Comparison of ENCODE assay signal across 18 cellular contexts in genomic region chr1:30034105-30034626, GRCh38.
DNase-seq lines count a peak whose midpoint lies in the region; ATAC-seq, FAIRE-seq and TF ChIP-seq lines count a peak whose summit lies in the region.
"Had no signal": no experiment of that assay in that cellular context is flagged by ENCODE, and none has a peak within 500 bp of the region (broad histone marks: within the 10 kb centered on the region; RNA-seq: fewer than 3 reads in every experiment).

No MANE protein-coding gene starts in this region.

- no peak for TF ChIP-seq RAD21 in K562 (CRISPR knock-in tag; conservative IDR thresholded peaks at IDR 0.05 in 1 of 2, IDR thresholded peaks at IDR 0.05 in 1 of 2)

- no peak overlapping the region for H3K4me2 ChIP-seq in K562 (ENCODE audit: insufficient read depth, low read length)
- H3K4me2 ChIP-seq: A549 had no signal

- no peak for ATAC-seq in activated CD8-positive, alpha-beta memory T cell treated with anti-CD3 and anti-CD28 coated beads, Interleukin-2, amount 10 ng/mL, durations not matched to agents 7 days and 5 days
- ATAC-seq in K562 (no peak; the same call in 2 of the 3 replicates), HG02840 (IDR thresholded peaks at IDR 0.05; ENCODE audit: low FRiP score, unreplicated experiment) (no peak)
- ATAC-seq: A549 had no signal

- H4K20me1 ChIP-seq in K562 (replicated peaks; ENCODE audit: control insufficient read depth, insufficient read depth, low read length): no peaks in the 10 kb centered on the region

- TF ChIP-seq EP300 in K562 (IDR thresholded peaks at IDR 0.05; ENCODE audit: low read length): no peak

- H3K4me3 Mint-ChIP-seq in activated CD8-positive, alpha-beta memory T cell treated with anti-CD3 and anti-CD28 coated beads, Interleukin-2, amount 10 ng/mL, durations not matched to agents 7 days and 5 days: no peak overlapping the region
- H3K4me3 Mint-ChIP-seq in activated CD4-positive, alpha-beta T cell treated with anti-CD3 and anti-CD28 coated beads, Interleukin-2, amount 10 ng/mL, durations not matched to agents 7 days and 5 days: no peak overlapping the region
- H3K4me3 Mint-ChIP-seq: CD4-positive, alpha-beta T cell; H9 had no signal

- no peak overlapping the region for H3K27ac ChIP-seq in K562 (ENCODE audit: extremely low read depth, low read depth, low read length)
- H3K27ac ChIP-seq: 22Rv1, A549, C4-2B, HL-60 had no signal

- no TSS peak for BruUV-seq in K562 (replicated peaks; lab: Mats Ljungman, UMichigan)

- in situ Hi-C loops in K562 (cut with MboI): no loop called here

- WGBS in K562 (ENCODE audit: insufficient coverage, low coverage, missing lambda C conversion rate): 0% methylated on average over 11 of the region's 11 CpGs

- no peaks in the 10 kb centered on the region for H3K79me2 ChIP-seq in K562 (ENCODE audit: control insufficient read depth, insufficient read depth, low read length)

- intact Hi-C loops in K562 (cut with micrococcal nuclease): no loop called here

- H3K36me3 Mint-ChIP-seq in activated CD8-positive, alpha-beta memory T cell treated with anti-CD3 and anti-CD28 coated beads, Interleukin-2, amount 10 ng/mL, durations not matched to agents 7 days and 5 days: peaks cover 1% of the 10 kb centered on the region
- H3K36me3 Mint-ChIP-seq in activated CD4-positive, alpha-beta T cell treated with anti-CD3 and anti-CD28 coated beads, Interleukin-2, amount 10 ng/mL, durations not matched to agents 7 days and 5 days (ENCODE audit: low read depth): no peaks in the 10 kb centered on the region

- H3K27me3 Mint-ChIP-seq in activated CD8-positive, alpha-beta memory T cell treated with anti-CD3 and anti-CD28 coated beads, Interleukin-2, amount 10 ng/mL, durations not matched to agents 7 days and 5 days: peaks cover 3% of the 10 kb centered on the region
- peaks cover 7% of the 10 kb centered on the region for H3K27me3 Mint-ChIP-seq in activated CD4-positive, alpha-beta T cell treated with anti-CD3 and anti-CD28 coated beads, Interleukin-2, amount 10 ng/mL, durations not matched to agents 7 days and 5 days

- H3K9ac ChIP-seq in K562 (ENCODE audit: insufficient read depth in 1 of 2, low read depth in 2 of 2, low read length in 2 of 2): no peak overlapping the region

- H3K4me1 Mint-ChIP-seq in activated CD8-positive, alpha-beta memory T cell treated with anti-CD3 and anti-CD28 coated beads, Interleukin-2, amount 10 ng/mL, durations not matched to agents 7 days and 5 days: no peaks in the 10 kb centered on the region
- H3K4me1 Mint-ChIP-seq in activated CD4-positive, alpha-beta T cell treated with anti-CD3 and anti-CD28 coated beads, Interleukin-2, amount 10 ng/mL, durations not matched to agents 7 days and 5 days: no peaks in the 10 kb centered on the region

- H2AFZ ChIP-seq in K562 (ENCODE audit: low read depth, low read length): no peak overlapping the region

- no peak for TF ChIP-seq POLR2A in K562 (conservative IDR thresholded peaks at IDR 0.05)

- no peaks in the 10 kb centered on the region for H3K36me3 ChIP-seq in K562 (ENCODE audit: control insufficient read depth, insufficient read depth, low read length)

- peaks cover 0 to 8% of the 10 kb centered on the region in 2 experiments; a peak in 1 of 5 replicates for H3K4me1 ChIP-seq in K562 (replicated peaks in 1 of 2; ENCODE audit: control insufficient read depth in 2 of 2, insufficient read depth in 2 of 2, low read length in 2 of 2)
- H3K4me1 ChIP-seq: A549, Caco-2 had no signal

- no peak overlapping the region for H3K27ac Mint-ChIP-seq in activated CD8-positive, alpha-beta memory T cell treated with anti-CD3 and anti-CD28 coated beads, Interleukin-2, amount 10 ng/mL, durations not matched to agents 7 days and 5 days
- H3K27ac Mint-ChIP-seq in activated CD4-positive, alpha-beta T cell treated with anti-CD3 and anti-CD28 coated beads, Interleukin-2, amount 10 ng/mL, durations not matched to agents 7 days and 5 days: no peak overlapping the region
- H3K27ac Mint-ChIP-seq: CD4-positive, alpha-beta T cell had no signal

- FAIRE-seq in K562 (lab: Jason Lieb, UNC): no peak
- FAIRE-seq: A549 had no signal

- H3K9me1 ChIP-seq in K562 (ENCODE audit: control insufficient read depth, insufficient read depth, low read length): no peaks in the 10 kb centered on the region

- CTCF ChIA-PET in activated CD8-positive, alpha-beta memory T cell treated with anti-CD3 and anti-CD28 coated beads, Interleukin-2, amount 10 ng/mL, durations not matched to agents 7 days and 5 days (lab: Charles Lee): no interaction called here
- CTCF ChIA-PET in K562 (lab: Yijun Ruan, JAX; ENCODE audit: low intra/inter-chr PET ratio): no interaction called here
- CTCF ChIA-PET in activated CD4-positive, alpha-beta T cell treated with anti-CD3 and anti-CD28 coated beads, Interleukin-2, amount 10 ng/mL, durations not matched to agents 7 days and 5 days (lab: Charles Lee): no interaction called here

- no peaks in the 10 kb centered on the region for H3K9me3 ChIP-seq in K562 (replicated peaks; ENCODE audit: control insufficient read depth, insufficient read depth, low read depth, low read length)
- H3K9me3 ChIP-seq: A549, Caco-2 had no signal

- peaks cover 4% of the 10 kb centered on the region for H3K9me3 Mint-ChIP-seq in activated CD8-positive, alpha-beta memory T cell treated with anti-CD3 and anti-CD28 coated beads, Interleukin-2, amount 10 ng/mL, durations not matched to agents 7 days and 5 days (ENCODE audit: low read depth)
- peaks cover 4% of the 10 kb centered on the region for H3K9me3 Mint-ChIP-seq in activated CD4-positive, alpha-beta T cell treated with anti-CD3 and anti-CD28 coated beads, Interleukin-2, amount 10 ng/mL, durations not matched to agents 7 days and 5 days

- POLR2A ChIA-PET in K562 (lab: Yijun Ruan, JAX): interaction anchor here (1.1 kb wide), 1 partner anchor 12 kb away, joined by 3 read pairs; no protein-coding TSS in a partner anchor
- POLR2A ChIA-PET in activated CD4-positive, alpha-beta T cell treated with anti-CD3 and anti-CD28 coated beads, Interleukin-2, amount 10 ng/mL, durations not matched to agents 7 days and 5 days (lab: Charles Lee): no interaction called here

- H3K27me3 ChIP-seq in K562 (ENCODE audit: control insufficient read depth in 2 of 2, insufficient read depth in 2 of 2, low read length in 2 of 2): peaks cover 0 to 4% of the 10 kb centered on the region in 2 experiments; a peak in 1 of 5 replicates

- H3K4me3 ChIP-seq in K562: no peak overlapping the region
- H3K4me3 ChIP-seq: A549 had no signal

- no peak for TF ChIP-seq CTCF in K562 (IDR thresholded peaks at IDR 0.05 in 2 of 3, conservative IDR thresholded peaks at IDR 0.05 in 1 of 3; ENCODE audit: insufficient read depth in 2 of 3, low read depth in 1 of 3, low read length in 3 of 3)

- peak; percentile 4 for DNase-seq in activated CD8-positive, alpha-beta memory T cell treated with anti-CD3 and anti-CD28 coated beads, Interleukin-2, amount 50 U/mL, for 4 hours
- DNase-seq in activated CD8-positive, alpha-beta memory T cell treated with anti-CD3 and anti-CD28 coated beads, Interleukin-2, amount 10 ng/mL, durations not matched to agents 7 days and 5 days: no peak
- DNase-seq in K562 (ENCODE audit: extremely low read depth in 1 of 4, low spot score in 3 of 4) (no peak), iris pigment epithelial cell (ENCODE audit: low read depth) (peak; percentile 1)
- DNase-seq in activated CD4-positive, alpha-beta T cell treated with anti-CD3 and anti-CD28 coated beads, Interleukin-2, amount 10 ng/mL, durations not matched to agents 7 days and 5 days: no peak
- DNase-seq in effector CD8-positive, alpha-beta T cell (lab: John Stamatoyannopoulos, UW): no peak
- DNase-seq: AML-193; Caco-2; CD4-positive, alpha-beta T cell; DMS79; GDM1; GOT3; H9 had no signal

TF ChIP-seq in K562, 482 proteins besides CTCF, POLR2A, EP300 and RAD21 (continues in another document):
- TF ChIP-seq BCOR (IDR thresholded peaks at IDR 0.05) (0 out of 2 replicates have a peak, but pooled peaks have one; percentile 12), E2F1 (CRISPR knock-in tag; IDR thresholded peaks at IDR 0.05) (no peak), RBM25 (IDR thresholded peaks at IDR 0.05; ENCODE audit: low read depth, low read length, severe bottlenecking) (peak; percentile 57), ZNF449 (CRISPR knock-in tag; IDR thresholded peaks at IDR 0.05) (no peak), ZNF551 (CRISPR knock-in tag; IDR thresholded peaks at IDR 0.05) (no peak), ZBTB1 (CRISPR knock-in tag; IDR thresholded peaks at IDR 0.05; ENCODE audit: borderline replicate concordance, low read depth) (no peak), BRD9 (IDR thresholded peaks at IDR 0.05; ENCODE audit: low read depth, partially characterized antibody) (no peak), NELFE (IDR thresholded peaks at IDR 0.05; ENCODE audit: insufficient read depth, insufficient read length) (no peak), ZFP36 (IDR thresholded peaks at IDR 0.05; ENCODE audit: low read depth, low read length, partially characterized antibody) (peak; percentile 44), ZKSCAN3 (CRISPR knock-in tag; IDR thresholded peaks at IDR 0.05) (no peak), LARP7 (IDR thresholded peaks at IDR 0.05) (no peak)

Comparison
In these comparisons a context has a peak if more than half of its experiments do, and no peak if none do; other contexts are left out.
1. DNase-seq: peak in activated CD8-positive, alpha-beta memory T cell treated with anti-CD3 and anti-CD28 coated beads, Interleukin-2, amount 50 U/mL, for 4 hours (single experiment) and iris pigment epithelial cell (single experiment); none in activated CD8-positive, alpha-beta memory T cell treated with anti-CD3 and anti-CD28 coated beads, Interleukin-2, amount 10 ng/mL, durations not matched to agents 7 days and 5 days (single experiment), K562 (0 of 4), activated CD4-positive, alpha-beta T cell treated with anti-CD3 and anti-CD28 coated beads, Interleukin-2, amount 10 ng/mL, durations not matched to agents 7 days and 5 days (single experiment) and effector CD8-positive, alpha-beta T cell (single experiment).